ENCODE assay signal across 1 cellular context in the genomic region with DNA sequence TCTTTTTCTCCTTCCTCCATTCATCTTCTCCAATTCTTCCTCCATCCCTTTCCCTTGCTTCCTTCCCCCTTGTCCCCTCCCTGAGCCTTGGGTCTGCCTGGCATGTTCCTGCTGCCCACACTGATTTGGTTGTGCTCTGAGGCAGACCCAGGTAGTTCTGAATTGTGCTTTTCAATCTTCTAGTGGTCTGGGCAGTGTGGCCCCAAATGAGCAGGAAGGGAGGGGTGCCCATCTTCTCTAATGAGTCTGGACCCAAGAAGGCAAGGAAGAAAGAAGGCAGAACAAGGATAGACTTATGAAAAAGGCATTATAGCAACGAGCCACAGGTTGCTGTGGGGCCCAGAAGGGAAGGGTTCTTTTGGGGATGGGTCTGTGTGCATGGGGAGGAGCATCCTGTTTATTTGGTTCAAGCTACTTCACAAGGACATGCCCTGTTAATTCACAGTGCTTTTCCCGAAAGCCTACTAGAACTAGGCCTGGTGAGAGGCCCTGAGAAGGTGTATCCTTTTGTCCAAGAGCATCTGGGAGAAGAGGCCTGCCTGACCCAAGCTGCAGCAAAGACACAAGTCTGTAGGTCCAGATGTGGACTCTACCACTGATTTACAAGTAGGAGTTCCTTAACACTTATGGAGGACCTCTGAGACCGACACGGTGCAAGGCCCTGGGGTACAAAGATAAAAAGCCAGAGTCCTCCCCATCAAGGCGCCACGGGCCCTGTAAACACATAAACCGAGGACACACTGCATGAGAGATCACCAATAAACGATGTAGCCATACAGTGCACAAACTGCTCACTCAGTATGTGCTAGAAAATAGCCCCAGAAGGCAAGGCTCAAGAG.
TF ChIP-seq lines count a peak whose summit lies in the region.

No MANE protein-coding gene starts in this region.

TF ChIP-seq in HCT116, 20 proteins besides CTCF, POLR2A, EP300 and RAD21 (continued from another document):
- TF ChIP-seq, protein P1, sequence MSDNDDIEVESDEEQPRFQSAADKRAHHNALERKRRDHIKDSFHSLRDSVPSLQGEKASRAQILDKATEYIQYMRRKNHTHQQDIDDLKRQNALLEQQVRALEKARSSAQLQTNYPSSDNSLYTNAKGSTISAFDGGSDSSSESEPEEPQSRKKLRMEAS (IDR thresholded peaks at IDR 0.05): no peak
- TF ChIP-seq SIN3A (IDR thresholded peaks at IDR 0.05; ENCODE audit: low read depth): no peak
